In the genomic region with DNA sequence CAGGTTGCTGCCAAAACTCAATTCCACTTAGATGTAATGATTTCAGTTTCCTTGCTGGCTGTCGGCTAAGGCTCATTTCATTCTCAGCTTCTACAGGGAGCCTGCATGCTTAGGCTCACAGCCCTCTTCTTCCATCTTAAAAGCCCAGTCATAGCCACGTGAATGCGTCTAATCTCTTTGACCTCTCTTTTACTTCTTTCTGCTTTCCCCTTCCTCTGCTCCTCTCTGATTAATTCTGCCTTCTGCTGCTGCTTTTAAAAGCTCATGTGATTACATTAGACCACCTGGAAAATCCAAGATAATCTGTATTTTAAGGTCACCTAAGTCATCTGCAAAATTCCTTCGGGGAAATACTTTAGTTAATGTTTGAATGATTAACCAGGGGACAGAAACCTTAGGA, we compare ENCODE assay signal across 23 cellular contexts.
DNase-seq lines count a peak whose midpoint lies in the region; ATAC-seq, FAIRE-seq and TF ChIP-seq lines count a peak whose summit lies in the region.
"Had no signal": no experiment of that assay in that cellular context is flagged by ENCODE, and none has a peak within 500 bp of the region (broad histone marks: within the 10 kb centered on the region; RNA-seq: fewer than 3 reads in every experiment).

No MANE protein-coding gene starts in this region.

- H3K9me3 ChIP-seq in A549 = no peaks in the 10 kb centered on the region
- H3K9me3 ChIP-seq: breast epithelium, psoas muscle, SK-N-SH had no signal

- H3K4me3 ChIP-seq in A549 (no peak overlapping the region), kidney epithelial cell (ENCODE audit: low read depth, low read length) (no peak overlapping the region), brain microvascular endothelial cell (ENCODE audit: low read depth, low read length) (no peak overlapping the region)
- H3K4me3 ChIP-seq: breast epithelium, psoas muscle had no signal

- H3K36me3 ChIP-seq in kidney epithelial cell (ENCODE audit: control insufficient read depth, insufficient read depth, low read length) = no peaks in the 10 kb centered on the region
- H3K36me3 ChIP-seq in brain microvascular endothelial cell (replicated peaks) = no peaks in the 10 kb centered on the region
- H3K36me3 ChIP-seq: breast epithelium had no signal

- in situ Hi-C loops in SK-MEL-5 (cut with HindIII; ENCODE audit: low pct_unique_long_range_greater_than_20kb, low sequenced_read_pairs) = no loop called here
- in situ Hi-C loops in brain microvascular endothelial cell (cut with HindIII; ENCODE audit: low pct_ligation_motif_present, low sequenced_read_pairs) = no loop called here

- H3K27me3 ChIP-seq in kidney epithelial cell (ENCODE audit: control insufficient read depth, insufficient read depth, low read length) (no peaks in the 10 kb centered on the region), brain microvascular endothelial cell (replicated peaks) (no peaks in the 10 kb centered on the region), foreskin keratinocyte (no peaks in the 10 kb centered on the region)
- H3K27me3 ChIP-seq: breast epithelium had no signal

- TF ChIP-seq RAD21 in A549 (conservative IDR thresholded peaks at IDR 0.05 in 1 of 2, IDR thresholded peaks at IDR 0.05 in 1 of 2) = no peak

- DNase-seq in A549 (ENCODE audit: low read depth in 1 of 2, low spot score in 1 of 2) (peak in 1 of 2 experiments; percentile 3), HK-2 (ENCODE audit: unreplicated experiment) (peak; percentile 18), SK-MEL-5 (ENCODE audit: low read depth, low spot score) (peak; percentile 30), kidney epithelial cell (ENCODE audit: low read depth) (peak; percentile 61), brain microvascular endothelial cell (no peak), foreskin keratinocyte (no peak), NAMALWA (ENCODE audit: low spot score) (no peak)
- DNase-seq: activated naive CD8-positive, alpha-beta T cell treated with anti-CD3 and anti-CD28 coated beads, Interleukin-2, amount 50 U/mL, for 24 hours; CD4-positive, CD25-positive, alpha-beta regulatory T cell; hypothalamus; Kasumi-1; natural killer cell; NCI-H1092; NCI-H2081; NCI-H774; psoas muscle; SK-N-SH; stimulated activated CD4-positive, alpha-beta T cell treated with anti-CD3 and anti-CD28 coated beads, Interleukin-4, amount 100 ng/mL, for 24 hours; T-helper 9 cell had no signal

- no peak for TF ChIP-seq POLR2A in A549 (IDR thresholded peaks at IDR 0.05; ENCODE audit: low read length)

- POLR2A ChIA-PET in A549 (lab: Yijun Ruan, JAX) = no interaction called here

- WGBS in A549 (ENCODE audit: missing lambda C conversion rate) = 2% methylated on average over 4 of the region's 4 CpGs

- ATAC-seq in A549 (no peak), foreskin keratinocyte (no peak), HG03095 (IDR thresholded peaks at IDR 0.05; ENCODE audit: unreplicated experiment) (no peak)
- ATAC-seq: activated naive CD8-positive, alpha-beta T cell treated with anti-CD3 and anti-CD28 coated beads, Interleukin-2, amount 50 U/mL, for 24 hours; natural killer cell; Panc1; psoas muscle had no signal

- CTCF ChIA-PET in A549 (lab: Yijun Ruan, JAX) = no interaction called here

- FAIRE-seq in A549 (lab: Jason Lieb, UNC) = no peak
- FAIRE-seq: keratinocyte had no signal

- peak overlapping the region; percentile 26; the same call in 2 of the 3 replicates for H3K4me2 ChIP-seq in A549
- H3K4me2 ChIP-seq: SK-N-SH had no signal

- TF ChIP-seq CTCF in A549 (IDR thresholded peaks at IDR 0.05) (no peak), kidney epithelial cell (IDR thresholded peaks at IDR 0.05; ENCODE audit: insufficient read depth, low read length, poor library complexity, severe bottlenecking) (no peak), brain microvascular endothelial cell (IDR thresholded peaks at IDR 0.05; ENCODE audit: low read depth, low read length, missing control alignments) (no peak), foreskin keratinocyte (conservative IDR thresholded peaks at IDR 0.05) (no peak)

- no peaks in the 10 kb centered on the region for H3K4me1 ChIP-seq in A549
- no peaks in the 10 kb centered on the region for H3K4me1 ChIP-seq in foreskin keratinocyte
- H3K4me1 ChIP-seq: breast epithelium, psoas muscle had no signal

- TF ChIP-seq EP300 in A549 (IDR thresholded peaks at IDR 0.05) = no peak

- no peak overlapping the region for H3K27ac ChIP-seq in A549
- no peak overlapping the region for H3K27ac ChIP-seq in brain microvascular endothelial cell
- no peak overlapping the region for H3K27ac ChIP-seq in foreskin keratinocyte
- H3K27ac ChIP-seq: breast epithelium, psoas muscle had no signal

TF ChIP-seq in A549, 52 proteins besides CTCF, POLR2A, EP300 and RAD21:
- TF ChIP-seq KDM1A (IDR thresholded peaks at IDR 0.05; ENCODE audit: low read depth) (no peak), ESRRA (IDR thresholded peaks at IDR 0.05; ENCODE audit: borderline replicate concordance, low read length) (no peak), USF2 (IDR thresholded peaks at IDR 0.05) (no peak), REST (IDR thresholded peaks at IDR 0.05) (no peak), FOXS1 (CRISPR knock-in tag; IDR thresholded peaks at IDR 0.05) (no peak), ZNF302 (CRISPR knock-in tag; IDR thresholded peaks at IDR 0.05) (no peak), CEBPB (IDR thresholded peaks at IDR 0.05) (no peak)

Comparison
In these comparisons a context has a peak if more than half of its experiments do, and no peak if none do; other contexts are left out.
1. DNase-seq: peak in HK-2 (single experiment), SK-MEL-5 (single experiment) and kidney epithelial cell (single experiment); none in brain microvascular endothelial cell (single experiment), foreskin keratinocyte (0 of 2) and NAMALWA (single experiment).